ENCODE assay signal across 1 cellular context in the genomic region with DNA sequence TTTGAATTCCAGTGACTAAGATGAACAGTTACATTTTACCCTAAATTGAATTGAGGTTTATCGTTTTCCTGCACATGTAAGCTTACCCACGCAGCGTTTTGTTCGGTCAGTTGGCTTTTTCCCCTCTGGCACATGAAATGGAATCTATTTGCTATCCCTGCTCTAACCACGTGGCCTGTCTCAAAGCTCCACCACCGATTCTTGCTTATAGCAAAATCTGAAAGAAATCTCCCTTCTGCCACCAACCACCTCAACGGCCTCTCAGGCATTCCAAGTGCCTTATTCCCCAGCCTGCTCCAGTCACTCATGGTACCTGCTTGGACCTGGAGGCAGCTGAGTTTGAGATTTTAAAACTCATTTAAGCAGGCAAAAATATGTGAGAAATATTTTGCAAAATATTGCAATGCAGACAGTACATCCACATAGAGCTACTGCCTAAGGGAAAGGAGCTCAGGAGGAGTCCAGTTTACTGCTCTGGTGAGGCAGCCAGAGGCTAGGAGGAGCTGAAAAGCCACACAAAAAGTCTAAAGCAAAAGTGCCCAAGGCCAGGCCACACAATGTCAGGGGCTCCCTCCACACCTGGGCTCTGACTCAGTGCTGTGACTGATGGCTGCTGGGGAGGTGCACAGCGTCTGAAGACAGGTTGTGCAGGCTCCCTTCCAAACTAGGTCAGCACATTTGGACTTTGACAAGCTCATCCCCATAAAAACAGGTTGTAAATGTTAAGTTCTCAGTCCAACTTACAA.
TF ChIP-seq lines count a peak whose summit lies in the region.

No MANE protein-coding gene starts in this region.

TF ChIP-seq in SK-N-SH, 30 proteins besides CTCF, POLR2A, EP300 and RAD21 (continued from another document):
- TF ChIP-seq REST (IDR thresholded peaks at IDR 0.05; ENCODE audit: low read depth, low read length) (no peak), NRF1 (IDR thresholded peaks at IDR 0.05; ENCODE audit: low read depth, low read length) (no peak), NFIC (IDR thresholded peaks at IDR 0.05; ENCODE audit: borderline replicate concordance) (no peak), CHD2 (IDR thresholded peaks at IDR 0.05; ENCODE audit: low read length, partially characterized antibody) (no peak), ZBTB33 (IDR thresholded peaks at IDR 0.05; ENCODE audit: borderline replicate concordance, low read depth) (no peak), TCF12 (IDR thresholded peaks at IDR 0.05) (0 out of 2 replicates have a peak, but pooled peaks have one; percentile 19), JUND (IDR thresholded peaks at IDR 0.05) (no peak), ELF1 (IDR thresholded peaks at IDR 0.05) (no peak), RFX5 (IDR thresholded peaks at IDR 0.05; ENCODE audit: low read length) (no peak), TEAD4 (IDR thresholded peaks at IDR 0.05; ENCODE audit: borderline replicate concordance, insufficient read depth) (no peak), SMC3 (IDR thresholded peaks at IDR 0.05; ENCODE audit: low read depth, low read length) (no peak), GABPA (IDR thresholded peaks at IDR 0.05; ENCODE audit: low read depth) (no peak), MEF2A (IDR thresholded peaks at IDR 0.05; ENCODE audit: borderline replicate concordance, low read depth) (no peak), FOXM1 (IDR thresholded peaks at IDR 0.05; ENCODE audit: low read depth) (no peak), IRF3 (IDR thresholded peaks at IDR 0.05; ENCODE audit: low read depth, low read length) (no peak), POLR2AphosphoS5 (IDR thresholded peaks at IDR 0.05; ENCODE audit: low read depth, low read length) (no peak), FOSL2 (IDR thresholded peaks at IDR 0.05; ENCODE audit: borderline replicate concordance, low read depth) (no peak), RCOR1 (IDR thresholded peaks at IDR 0.05; ENCODE audit: low read length) (no peak), USF2 (IDR thresholded peaks at IDR 0.05; ENCODE audit: borderline replicate concordance, low read depth, low read length) (no peak), RXRA (IDR thresholded peaks at IDR 0.05; ENCODE audit: borderline replicate concordance, low read depth) (no peak)
